ENCODE assay signal across 25 cellular contexts in the genomic region with DNA sequence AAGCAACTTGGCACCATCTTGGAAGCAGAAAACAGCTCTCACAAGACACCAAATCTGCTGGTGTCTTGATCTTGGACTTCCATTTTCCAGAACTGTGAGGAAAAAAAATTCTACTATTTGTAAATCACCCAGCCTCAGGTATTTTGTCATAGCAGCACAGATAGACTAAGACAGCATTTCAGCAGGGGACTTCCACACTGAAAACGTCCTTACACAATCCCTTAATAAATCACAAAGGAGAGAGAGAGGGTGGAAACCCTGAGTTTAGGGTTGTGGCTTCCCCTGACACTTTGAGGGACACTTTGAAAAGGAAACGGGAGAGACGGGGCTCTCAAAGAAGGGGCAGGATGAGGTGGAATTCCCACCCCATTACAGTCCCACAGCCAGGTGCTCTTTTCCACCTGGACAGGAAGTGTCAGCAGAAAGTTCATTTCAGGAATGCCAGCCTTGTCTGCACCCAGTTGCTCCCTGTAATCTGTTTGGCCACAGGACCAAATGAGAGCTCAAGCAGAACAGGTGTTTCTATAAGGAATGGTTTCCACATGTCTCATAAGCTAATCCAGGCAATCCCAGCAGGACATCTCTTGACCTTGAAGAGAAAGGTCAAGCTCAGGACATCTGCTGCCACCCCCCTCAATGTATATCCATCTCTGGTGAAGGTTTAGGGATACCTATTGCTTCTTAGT. TPM values are rescaled to one million over a fixed set of nuclear protein-coding genes. Genes with fewer than 3 reads are reported as not detected.
A peak's percentile ranks its signal among the peaks of the same experiment; 100 is the strongest.
DNase-seq lines count a peak whose midpoint lies in the region; ATAC-seq, FAIRE-seq and TF ChIP-seq lines count a peak whose summit lies in the region.
"Had no signal": no experiment of that assay in that cellular context is flagged by ENCODE, and none has a peak within 500 bp of the region (broad histone marks: within the 10 kb centered on the region; RNA-seq: fewer than 3 reads in every experiment).

No MANE protein-coding gene starts in this region.

- H3K36me3 Mint-ChIP-seq in HFFc6 (ENCODE audit: low read depth): peaks cover 83% of the 10 kb centered on the region

- no peak for ATAC-seq in GM18867 (IDR thresholded peaks at IDR 0.05; ENCODE audit: unreplicated experiment)
- ATAC-seq: GM12878, GM23338 had no signal

- intact Hi-C loops in esophagus muscularis mucosa (cut with DNase I): no loop called here

- no peak for TF ChIP-seq POLR2A in esophagus muscularis mucosa (IDR thresholded peaks at IDR 0.05; ENCODE audit: low read depth)

- no peak for TF ChIP-seq EP300 in esophagus muscularis mucosa (IDR thresholded peaks at IDR 0.05)

- H3K36me3 ChIP-seq in bronchial epithelial cell (ENCODE audit: control insufficient read depth, insufficient read depth, low read length) (no peaks in the 10 kb centered on the region), esophagus muscularis mucosa (no peaks in the 10 kb centered on the region)
- H3K36me3 ChIP-seq: HAP-1 had no signal

- no peak overlapping the region for H3K4me3 Mint-ChIP-seq in HFFc6
- H3K4me3 Mint-ChIP-seq: CD4-positive, alpha-beta T cell; GM23338 had no signal

- H3K27ac ChIP-seq in esophagus muscularis mucosa (replicated peaks in 1 of 4): no peak overlapping the region
- H3K27ac ChIP-seq: BLaER1, PC-9, RWPE1 had no signal

- DNase-seq in HFFc6 (no peak), NCI-H524 treated with DMSO at 0.1 percent for 48 hours (lab: John Stamatoyannopoulos, UW) (peak; percentile 11), bronchial epithelial cell (ENCODE audit: low read depth) (no peak), myocyte (ENCODE audit: low read depth) (peak; percentile 67), esophagus muscularis mucosa (ENCODE audit: extremely low spot score) (no peak)
- no peak for DNase-seq in central memory CD4-positive, alpha-beta T cell
- DNase-seq: ACHN; CD4-positive, alpha-beta T cell; COR-L47; DMS 273 treated with DMSO at 0.1 percent for 48 hours; DMS79 treated with DMSO at 0.1 percent for 48 hours; KBM-7; NCI-H1105; NCI-H146; NCI-H2029; NCI-H226; NCI-H510A treated with DMSO at 0.1 percent for 48 hours; PC-9; SIG-M5 had no signal

- peak; percentile 73 for FAIRE-seq in bronchial epithelial cell (lab: Jason Lieb, UNC)
- FAIRE-seq: GM12878 had no signal

- H3K4me3 ChIP-seq in bronchial epithelial cell (ENCODE audit: low read depth, low read length): no peak overlapping the region
- H3K4me3 ChIP-seq in esophagus muscularis mucosa: no peak overlapping the region
- H3K4me3 ChIP-seq: BLaER1, GM12878, GM23338, HAP-1, PC-9 had no signal

- TF ChIP-seq CTCF in HFFc6 (IDR thresholded peaks at IDR 0.05): no peak
- no peak for TF ChIP-seq CTCF in bronchial epithelial cell (IDR thresholded peaks at IDR 0.05; ENCODE audit: insufficient read depth, low read length, severe bottlenecking)
- no peak for TF ChIP-seq CTCF in esophagus muscularis mucosa (IDR thresholded peaks at IDR 0.05)

- H3K9me3 ChIP-seq in esophagus muscularis mucosa: peaks cover 0 to 13% (median 4%) of the 10 kb centered on the region in 4 donors

- H3K4me1 Mint-ChIP-seq in HFFc6 (ENCODE audit: low read depth): peaks cover 56% of the 10 kb centered on the region

- H3K9me3 Mint-ChIP-seq in HFFc6: peaks cover 29% of the 10 kb centered on the region

- H3K4me1 ChIP-seq in esophagus muscularis mucosa: peaks cover 0 to 16% (median 12%) of the 10 kb centered on the region in 4 donors
- H3K4me1 ChIP-seq: BLaER1, HAP-1 had no signal

- H3K27me3 Mint-ChIP-seq in HFFc6 (ENCODE audit: insufficient read depth): no peaks in the 10 kb centered on the region; the same call in 1 of the 2 replicates

- peak overlapping the region; percentile 89 for H3K27ac Mint-ChIP-seq in HFFc6
- H3K27ac Mint-ChIP-seq: CD4-positive, alpha-beta T cell; GM23338 had no signal

- WGBS in esophagus muscularis mucosa: 81% methylated on average over 3 of the region's 3 CpGs

- H3K27me3 ChIP-seq in bronchial epithelial cell (ENCODE audit: control insufficient read depth, insufficient read depth, low read length) (no peaks in the 10 kb centered on the region), esophagus muscularis mucosa (no peaks in the 10 kb centered on the region)
- H3K27me3 ChIP-seq: BLaER1 had no signal

RNA-seq across cellular contexts. Expression of gene MYLK, which starts 51.3 kb away (rescaled TPM):
- 100 to 1,000 TPM; 296 to 431 (median 335) TPM for total RNA-seq in HFFc6 (2021; fragmentation: NEBNext Ultra II Directional; extraction: Animal tissue kit (Norgen Biotek cat#: 25700))
- 2.6 and 3.2 TPM in 2 replicates for total RNA-seq in bronchial epithelial cell
- 28.3 and 46.2 TPM in 2 replicates for total RNA-seq in myocyte
- polyA plus RNA-seq in myocyte (2012): 145 TPM
- total RNA-seq in esophagus muscularis mucosa: 1,000 to 10,000 TPM; 1,983 to 3,208 (median 2,554) TPM

Comparison
In these comparisons a context has a peak if more than half of its experiments do, and no peak if none do; other contexts are left out.
1. DNase-seq: peak in NCI-H524 treated with DMSO at 0.1 percent for 48 hours (single experiment) and myocyte (single experiment); none in HFFc6 (single experiment), bronchial epithelial cell (single experiment), central memory CD4-positive, alpha-beta T cell (single experiment) and esophagus muscularis mucosa (single experiment).